ENCODE assay signal across 1 cellular context in the genomic region with DNA sequence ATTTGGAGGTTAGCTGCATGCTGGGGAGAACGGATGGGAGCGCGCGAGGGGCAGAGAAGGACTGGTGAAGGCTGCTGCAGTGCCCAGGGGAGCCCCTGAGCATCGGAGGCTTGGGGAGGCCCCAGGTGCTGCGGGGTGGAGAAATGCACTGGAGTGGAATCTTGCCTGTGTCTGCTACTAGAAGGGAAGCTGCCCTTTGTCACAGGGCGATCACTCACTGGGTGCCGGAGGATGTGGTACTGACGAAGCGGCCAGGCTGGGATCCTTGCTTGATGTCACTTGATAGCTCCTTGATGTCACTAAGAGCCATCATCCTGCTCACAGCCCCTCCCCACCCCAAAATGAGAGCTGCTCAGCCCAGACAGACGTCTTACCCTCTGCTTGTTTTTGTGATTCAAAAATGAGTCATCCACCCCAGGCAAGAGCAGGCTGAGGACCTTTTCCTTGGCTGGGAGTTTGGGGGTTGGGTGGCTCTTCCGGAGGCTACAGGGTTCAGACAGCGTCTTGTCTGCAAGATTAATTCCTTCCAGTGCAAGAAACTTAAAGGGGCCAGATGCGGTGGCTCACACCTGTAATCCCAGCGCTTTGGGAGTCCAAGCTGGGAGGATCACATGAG.
TF ChIP-seq lines count a peak whose summit lies in the region.

No MANE protein-coding gene starts in this region.

TF ChIP-seq in IMR-90, 13 proteins besides CTCF, POLR2A, EP300 and RAD21 (continued from another document):
- no peak for TF ChIP-seq MAFK (IDR thresholded peaks at IDR 0.05; ENCODE audit: low read depth, low read length)
